20 cellular contexts compared by ENCODE assay signal in genomic region chr9:90029996-90030395, GRCh38.
DNase-seq lines count a peak whose midpoint lies in the region; ATAC-seq and TF ChIP-seq lines count a peak whose summit lies in the region.
"Had no signal": no experiment of that assay in that cellular context is flagged by ENCODE, and none has a peak within 500 bp of the region (broad histone marks: within the 10 kb centered on the region; RNA-seq: fewer than 3 reads in every experiment).

No MANE protein-coding gene starts in this region.

- H3F3A ChIP-seq in GM23338 (replicated peaks; ENCODE audit: low read depth): no peaks in the 10 kb centered on the region
- H3F3A ChIP-seq in PC-3 (ENCODE audit: low read length, unreplicated experiment): no peaks in the 10 kb centered on the region

- no peak overlapping the region for H3K9ac ChIP-seq in PC-3 (ENCODE audit: low read length)
- no peak overlapping the region for H3K9ac ChIP-seq in mammary epithelial cell (ENCODE audit: insufficient read depth, low read length)
- H3K9ac ChIP-seq: SK-N-SH had no signal

- H3K9me2 ChIP-seq in GM23338 (ENCODE audit: insufficient read depth) (peaks cover 27% of the 10 kb centered on the region; the same call in 1 of the 2 replicates), PC-3 (replicated peaks; ENCODE audit: low read length) (no peaks in the 10 kb centered on the region)
- H3K9me2 ChIP-seq: SK-N-SH had no signal

- WGBS in mammary epithelial cell (ENCODE audit: low coverage, missing lambda C conversion rate): 6% methylated on average over 4 of the region's 5 CpGs

- POLR2A ChIA-PET in PC-3 (lab: Charles Lee; ENCODE audit: unreplicated experiment): no interaction called here

- H3K4me2 ChIP-seq in GM23338: no peak overlapping the region
- no peak overlapping the region for H3K4me2 ChIP-seq in PC-3 (ENCODE audit: low read length)
- no peak overlapping the region for H3K4me2 ChIP-seq in mammary epithelial cell (ENCODE audit: insufficient read depth, low read depth, low read length)
- H3K4me2 ChIP-seq: PC-9, SK-N-SH had no signal

- H3K4me1 ChIP-seq in GM23338 (ENCODE audit: insufficient read depth) (peaks cover 43% of the 10 kb centered on the region), PC-3 (ENCODE audit: insufficient read depth, low read length) (no peaks in the 10 kb centered on the region), mammary epithelial cell (ENCODE audit: insufficient read depth, low read length) (peaks cover 26% of the 10 kb centered on the region), foreskin keratinocyte (peaks cover 17% of the 10 kb centered on the region)

- no TSS peak for BruUV-seq in PC-3 (replicated peaks; lab: Mats Ljungman, UMichigan)
- BruUV-seq in mammary epithelial cell (replicated peaks; lab: Mats Ljungman, UMichigan): no TSS peak

- H3K4me3 ChIP-seq in GM23338 (no peak overlapping the region), PC-3 (ENCODE audit: low read length) (no peak overlapping the region), mammary epithelial cell (replicated peaks in 1 of 3; ENCODE audit: insufficient read depth in 1 of 3, low read depth in 2 of 3, low read length in 3 of 3) (no peak overlapping the region)
- H3K4me3 ChIP-seq: PC-9 had no signal

- no peak for TF ChIP-seq CTCF in GM23338 (conservative IDR thresholded peaks at IDR 0.05; ENCODE audit: low read depth in 2 of 2)
- TF ChIP-seq CTCF in PC-3 (conservative IDR thresholded peaks at IDR 0.05; ENCODE audit: low read depth, low read length): no peak
- no peak for TF ChIP-seq CTCF in mammary epithelial cell (conservative IDR thresholded peaks at IDR 0.05 in 1 of 2, IDR thresholded peaks at IDR 0.05 in 1 of 2; ENCODE audit: extremely low read depth in 1 of 2, insufficient read depth in 1 of 2, low read depth in 1 of 2, low read length in 2 of 2)
- TF ChIP-seq CTCF in foreskin keratinocyte (conservative IDR thresholded peaks at IDR 0.05): no peak

- no peak for ATAC-seq in GM23338
- no peak for ATAC-seq in PC-3
- ATAC-seq in foreskin keratinocyte: peak; percentile 63
- no peak for ATAC-seq in HG03354 (IDR thresholded peaks at IDR 0.05; ENCODE audit: poor library complexity, severe bottlenecking, unreplicated experiment)
- no peak for ATAC-seq in activated T-cell treated with anti-CD3 and anti-CD28 coated beads, Interleukin-2, amount 50 U/mL, for 72 hours (replicated peaks in 1 of 2)
- ATAC-seq in HG03159 (IDR thresholded peaks at IDR 0.05; ENCODE audit: unreplicated experiment): no peak
- ATAC-seq: T-cell had no signal

- H3K9me3 ChIP-seq in PC-3 (ENCODE audit: low read length): no peaks in the 10 kb centered on the region
- H3K9me3 ChIP-seq in mammary epithelial cell (replicated peaks; ENCODE audit: insufficient read depth, low read length): no peaks in the 10 kb centered on the region
- H3K9me3 ChIP-seq: SK-N-SH had no signal

- H4K20me1 ChIP-seq in GM23338 (replicated peaks; ENCODE audit: insufficient read depth): no peaks in the 10 kb centered on the region
- no peaks in the 10 kb centered on the region for H4K20me1 ChIP-seq in PC-3 (ENCODE audit: low read length)
- H4K20me1 ChIP-seq in mammary epithelial cell (ENCODE audit: insufficient read depth, low read length): no peaks in the 10 kb centered on the region

- peaks cover 7% of the 10 kb centered on the region for H3K27me3 Mint-ChIP-seq in GM23338 (ENCODE audit: insufficient read depth, low read depth, poor library complexity)
- peaks cover 14% of the 10 kb centered on the region for H3K27me3 Mint-ChIP-seq in activated T-cell treated with anti-CD3 and anti-CD28 coated beads, Interleukin-2, amount 50 U/mL, for 72 hours (ENCODE audit: low read depth)

- no peaks in the 10 kb centered on the region for H3K27me3 ChIP-seq in GM23338 (ENCODE audit: insufficient read depth)
- H3K27me3 ChIP-seq in PC-3 (ENCODE audit: low read length): no peaks in the 10 kb centered on the region
- no peaks in the 10 kb centered on the region for H3K27me3 ChIP-seq in mammary epithelial cell (ENCODE audit: insufficient read depth, low read length)
- H3K27me3 ChIP-seq in foreskin keratinocyte: peaks cover under 1% of the 10 kb centered on the region

- intact Hi-C loops in PC-3 (cut with micrococcal nuclease): no loop called here
- intact Hi-C loops in mammary epithelial cell (cut with micrococcal nuclease): no loop called here

- no peaks in the 10 kb centered on the region for H3K36me3 Mint-ChIP-seq in GM23338 (ENCODE audit: low read depth)
- no peaks in the 10 kb centered on the region for H3K36me3 Mint-ChIP-seq in activated T-cell treated with anti-CD3 and anti-CD28 coated beads, Interleukin-2, amount 50 U/mL, for 72 hours (ENCODE audit: insufficient read depth in 2 of 2)
- H3K36me3 Mint-ChIP-seq: T-cell had no signal

- H3K27ac ChIP-seq in GM23338 (ENCODE audit: low read depth) (no peak overlapping the region), PC-3 (ENCODE audit: low read length) (no peak overlapping the region), mammary epithelial cell (ENCODE audit: insufficient read depth, low read depth, low read length) (no peak overlapping the region), foreskin keratinocyte (no peak overlapping the region)
- H3K27ac ChIP-seq: PC-9 had no signal

- H3K4me1 Mint-ChIP-seq in GM23338: peaks cover 41% of the 10 kb centered on the region
- H3K4me1 Mint-ChIP-seq in activated T-cell treated with anti-CD3 and anti-CD28 coated beads, Interleukin-2, amount 50 U/mL, for 72 hours (ENCODE audit: low read depth): no peaks in the 10 kb centered on the region

- dilution Hi-C loops in mammary epithelial cell (cut with HindIII; ENCODE audit: low sequenced_read_pairs): no loop called here

- no peaks in the 10 kb centered on the region for H3K9me3 Mint-ChIP-seq in GM23338
- H3K9me3 Mint-ChIP-seq in activated T-cell treated with anti-CD3 and anti-CD28 coated beads, Interleukin-2, amount 50 U/mL, for 72 hours: no peaks in the 10 kb centered on the region
- H3K9me3 Mint-ChIP-seq: T-cell had no signal

- no peak overlapping the region for H3K27ac Mint-ChIP-seq in GM23338
- no peak overlapping the region for H3K27ac Mint-ChIP-seq in activated T-cell treated with anti-CD3 and anti-CD28 coated beads, Interleukin-2, amount 50 U/mL, for 72 hours
- H3K27ac Mint-ChIP-seq: T-cell had no signal

- H2AFZ ChIP-seq in GM23338 (0 out of 2 replicates have a peak overlapping the region, but pooled peaks have one; percentile 47), PC-3 (ENCODE audit: low read length) (no peak overlapping the region), mammary epithelial cell (ENCODE audit: low read depth, low read length) (no peak overlapping the region)
- H2AFZ ChIP-seq: PC-9 had no signal

- H3K79me2 ChIP-seq in GM23338 (replicated peaks; ENCODE audit: insufficient read depth) (no peaks in the 10 kb centered on the region), PC-3 (ENCODE audit: low read length) (no peaks in the 10 kb centered on the region), mammary epithelial cell (ENCODE audit: insufficient read depth, low read length) (no peaks in the 10 kb centered on the region)

- H3K36me3 ChIP-seq in GM23338 (ENCODE audit: insufficient read depth) (no peaks in the 10 kb centered on the region), PC-3 (ENCODE audit: low read depth, low read length) (no peaks in the 10 kb centered on the region), mammary epithelial cell (ENCODE audit: insufficient read depth, low read length) (no peaks in the 10 kb centered on the region)

- CTCF ChIA-PET in PC-3 (lab: Charles Lee): no interaction called here
- CTCF ChIA-PET in mammary epithelial cell (lab: Charles Lee; ENCODE audit: low non-redundant PET): no interaction called here

- no peak for DNase-seq in GM23338 (ENCODE audit: low spot score)
- DNase-seq in PC-3: peak; percentile 34
- DNase-seq in mammary epithelial cell: peak; percentile 64
- peak; percentile 81 to 82 for DNase-seq in foreskin keratinocyte
- DNase-seq in NCI-H2081 treated with DMSO at 0.1 percent for 48 hours (lab: John Stamatoyannopoulos, UW): no peak
- no peak for DNase-seq in activated T-cell treated with anti-CD3 and anti-CD28 coated beads, Interleukin-2, amount 50 U/mL, for 72 hours
- DNase-seq: C1 segment of cervical spinal cord, GF-D8, H7, KG1, NCI-H1105 treated with DMSO at 0.1 percent for 48 hours, NCI-H187 treated with DMSO at 0.1 percent for 48 hours, NCI-H2171, NCI-H446 treated with DMSO at 0.1 percent for 48 hours, PC-9, Right ventricle myocardium superior, SK-N-SH, T-cell had no signal

- in situ Hi-C loops in mammary epithelial cell (cut with MboI; ENCODE audit: low sequenced_read_pairs in 2 of 2): no loop called here

- H3K4me3 Mint-ChIP-seq in GM23338: no peak overlapping the region
- no peak overlapping the region for H3K4me3 Mint-ChIP-seq in activated T-cell treated with anti-CD3 and anti-CD28 coated beads, Interleukin-2, amount 50 U/mL, for 72 hours
- H3K4me3 Mint-ChIP-seq: T-cell had no signal

TF ChIP-seq in GM23338, 12 proteins besides CTCF, POLR2A, EP300 and RAD21 (continues in another document):
- TF ChIP-seq ETS1 (IDR thresholded peaks at IDR 0.05) (no peak), ZNF114 (CRISPR knock-in tag; IDR thresholded peaks at IDR 0.05) (no peak)

Comparison
In these comparisons a context has a peak if more than half of its experiments do, and no peak if none do; other contexts are left out.
1. DNase-seq: peak in PC-3 (single experiment), mammary epithelial cell (single experiment) and foreskin keratinocyte (2 of 2); none in GM23338 (single experiment), NCI-H2081 treated with DMSO at 0.1 percent for 48 hours (single experiment) and activated T-cell treated with anti-CD3 and anti-CD28 coated beads, Interleukin-2, amount 50 U/mL, for 72 hours (0 of 2).